In genomic region chr17:78435330-78436005, GRCh38 we compare ENCODE assay signal across 16 cellular contexts. TPM values are rescaled to one million over a fixed set of nuclear protein-coding genes. Genes with fewer than 3 reads are reported as not detected.
DNase-seq lines count a peak whose midpoint lies in the region; ATAC-seq, FAIRE-seq and TF ChIP-seq lines count a peak whose summit lies in the region.
"Had no signal": no experiment of that assay in that cellular context is flagged by ENCODE, and none has a peak within 500 bp of the region (broad histone marks: within the 10 kb centered on the region; RNA-seq: fewer than 3 reads in every experiment).

No MANE protein-coding gene starts in this region.

- no peak overlapping the region for H3K4me3 Mint-ChIP-seq in glutamatergic neuron (ENCODE audit: unreplicated experiment)
- H3K4me3 Mint-ChIP-seq: B cell; CD4-positive, alpha-beta T cell; GM23338; H9 had no signal

- H3K27me3 ChIP-seq in bronchial epithelial cell (ENCODE audit: control insufficient read depth, insufficient read depth, low read length), result peaks cover 1% of the 10 kb centered on the region

- TF ChIP-seq CTCF in bronchial epithelial cell (IDR thresholded peaks at IDR 0.05; ENCODE audit: insufficient read depth, low read length, severe bottlenecking), result no peak
- TF ChIP-seq CTCF in glutamatergic neuron (IDR thresholded peaks at IDR 0.05; ENCODE audit: partially characterized antibody, unreplicated experiment), result no peak
- no peak for TF ChIP-seq CTCF in GM13977 (IDR thresholded peaks at IDR 0.05; ENCODE audit: extremely low read depth, insufficient read depth, missing control alignments)

- H3K9me3 Mint-ChIP-seq in glutamatergic neuron (ENCODE audit: unreplicated experiment), result peaks cover 4% of the 10 kb centered on the region
- H3K9me3 Mint-ChIP-seq: CD4-positive, alpha-beta T cell had no signal

- no peak overlapping the region for H3K4me3 ChIP-seq in bronchial epithelial cell (ENCODE audit: low read depth, low read length)
- H3K4me3 ChIP-seq: GM12878, GM23338 had no signal

- peaks cover 20% of the 10 kb centered on the region for H3K4me1 Mint-ChIP-seq in glutamatergic neuron (ENCODE audit: low read depth, unreplicated experiment)

- no peaks in the 10 kb centered on the region for H3K36me3 ChIP-seq in bronchial epithelial cell (ENCODE audit: control insufficient read depth, insufficient read depth, low read length)

- peaks cover 12% of the 10 kb centered on the region for H3K27me3 Mint-ChIP-seq in glutamatergic neuron (ENCODE audit: unreplicated experiment)
- H3K27me3 Mint-ChIP-seq: CD4-positive, alpha-beta T cell had no signal

- H3K27ac ChIP-seq in substantia nigra (ENCODE audit: low read depth, low read length, poor library complexity, severe bottlenecking), result peak overlapping the region; percentile 39

- H3K36me3 Mint-ChIP-seq in glutamatergic neuron (ENCODE audit: unreplicated experiment), result no peaks in the 10 kb centered on the region

- in situ Hi-C loops in GM13977 (cut with MboI; ENCODE audit: low pct_unique_long_range_greater_than_20kb, low sequenced_read_pairs, unreplicated experiment), result no loop called here

- peak overlapping the region; percentile 17 for H3K27ac Mint-ChIP-seq in glutamatergic neuron (ENCODE audit: unreplicated experiment)
- H3K27ac Mint-ChIP-seq: B cell; CD4-positive, alpha-beta T cell; GM23338 had no signal

- DNase-seq in Right ventricle myocardium inferior (ENCODE audit: missing footprints), result peak; percentile 51
- no peak for DNase-seq in cardiac septum (ENCODE audit: low spot score)
- DNase-seq in bronchial epithelial cell (ENCODE audit: low read depth), result no peak
- no peak for DNase-seq in glutamatergic neuron
- no peak for DNase-seq in substantia nigra (lab: John Stamatoyannopoulos, UW)
- no peak for DNase-seq in GM13977 (ENCODE audit: low spot score)
- no peak for DNase-seq in NCI-H82 (lab: John Stamatoyannopoulos, UW)
- DNase-seq: C1 segment of cervical spinal cord; Calu3; CD4-positive, alpha-beta T cell; DMS 273 treated with DMSO at 0.1 percent for 48 hours; H9 had no signal

- intact Hi-C loops in Right ventricle myocardium inferior (cut with DNase I) (no loop called here), cardiac septum (cut with DNase I) (no loop called here)

- ATAC-seq in Right ventricle myocardium inferior, result no peak
- ATAC-seq: GM12878 had no signal

- peak; percentile 66 for FAIRE-seq in bronchial epithelial cell (lab: Jason Lieb, UNC)
- FAIRE-seq: A204.1, GM12878 had no signal

RNA-seq across cellular contexts. Expression of gene PGS1, which starts 57.0 kb away (rescaled TPM):
- total RNA-seq in Right ventricle myocardium inferior, result 16.7 TPM
- total RNA-seq in cardiac septum, result 22.1 TPM
- total RNA-seq in bronchial epithelial cell, result 22.5 and 25.8 TPM in 2 replicates
- total RNA-seq in glutamatergic neuron (ENCODE audit: unreplicated experiment), result 50.2 TPM
